ENCODE assay signal across 17 cellular contexts in the genomic region with DNA sequence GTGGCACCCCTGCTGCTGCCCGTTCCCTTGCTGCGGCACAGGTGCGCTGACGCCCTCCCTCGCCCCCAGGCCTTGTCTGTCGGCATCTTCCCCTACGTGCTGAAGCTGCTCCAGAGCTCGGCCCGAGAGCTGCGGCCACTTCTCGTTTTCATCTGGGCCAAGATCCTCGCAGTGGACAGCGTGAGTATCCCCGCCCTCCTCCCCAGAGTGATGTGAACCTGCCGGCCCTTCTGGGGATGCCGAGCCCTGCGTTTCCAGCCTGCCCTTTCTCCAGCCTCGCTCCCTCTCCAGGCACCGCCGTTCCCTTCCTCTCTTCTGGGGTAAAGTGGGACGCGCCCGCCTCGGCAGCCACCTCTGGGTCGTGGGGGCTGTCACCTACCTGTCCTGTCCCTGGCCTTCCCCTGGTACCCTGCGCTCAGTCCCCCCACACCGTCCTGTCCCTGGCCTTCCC.
A peak's percentile ranks its signal among the peaks of the same experiment; 100 is the strongest.
DNase-seq lines count a peak whose midpoint lies in the region; ATAC-seq, FAIRE-seq and TF ChIP-seq lines count a peak whose summit lies in the region.
"Had no signal": no experiment of that assay in that cellular context is flagged by ENCODE, and none has a peak within 500 bp of the region (broad histone marks: within the 10 kb centered on the region; RNA-seq: fewer than 3 reads in every experiment).

No MANE protein-coding gene starts in this region.

- POLR2A ChIA-PET in A549 (lab: Yijun Ruan, JAX): no interaction called here
- POLR2A ChIA-PET in activated naive CD8-positive, alpha-beta T cell treated with anti-CD3 and anti-CD28 coated beads, Interleukin-2, amount 10 ng/mL, durations not matched to agents 7 days and 5 days (lab: Charles Lee): interaction anchor here (1.3 to 3.1 kb wide), 5 partner anchors 8 to 179 kb away, joined by 3 to 46 read pairs (median 3); no protein-coding TSS in a partner anchor

- no peak overlapping the region for H2BK5ac ChIP-seq in mesenchymal stem cell (ENCODE audit: low read depth, low read length, poor library complexity, severe bottlenecking)

- H3K9me3 ChIP-seq in A549: no peaks in the 10 kb centered on the region
- no peaks in the 10 kb centered on the region for H3K9me3 ChIP-seq in mesenchymal stem cell (ENCODE audit: control insufficient read depth, low read length)
- H3K9me3 ChIP-seq: gastroesophageal sphincter, MG63, neutrophil had no signal

- DNase-seq in A549 (ENCODE audit: low read depth in 1 of 2, low spot score in 1 of 2): no peak
- peak; percentile 55 for DNase-seq in H7
- no peak for DNase-seq in activated naive CD8-positive, alpha-beta T cell treated with anti-CD3 and anti-CD28 coated beads, Interleukin-2, amount 10 ng/mL, durations not matched to agents 7 days and 5 days
- DNase-seq in mesenchymal stem cell: no peak
- no peak for DNase-seq in NCI-H146 treated with DMSO at 0.1 percent for 48 hours (lab: John Stamatoyannopoulos, UW; ENCODE audit: unreplicated experiment)
- no peak for DNase-seq in occipital lobe (lab: John Stamatoyannopoulos, UW)
- DNase-seq in NCI-H146 (lab: John Stamatoyannopoulos, UW): no peak
- DNase-seq: MG63, NCI-H2029 treated with DMSO at 0.1 percent for 48 hours, NCI-H748 treated with DMSO at 0.1 percent for 48 hours had no signal

- no peaks in the 10 kb centered on the region for H3K9me3 Mint-ChIP-seq in activated naive CD8-positive, alpha-beta T cell treated with anti-CD3 and anti-CD28 coated beads, Interleukin-2, amount 10 ng/mL, durations not matched to agents 7 days and 5 days
- H3K9me3 Mint-ChIP-seq: mesothelial cell of epicardium had no signal

- H2BK15ac ChIP-seq in mesenchymal stem cell (ENCODE audit: low read depth, poor library complexity, severe bottlenecking): peak overlapping the region; percentile 83

- no peak overlapping the region for H3K23ac ChIP-seq in mesenchymal stem cell (ENCODE audit: low read length in 2 of 2)

- no peak for TF ChIP-seq EP300 in A549 (IDR thresholded peaks at IDR 0.05)

- peak overlapping the region; percentile 38 to 74 for H3K18ac ChIP-seq in mesenchymal stem cell (ENCODE audit: low read depth in 1 of 2, low read length in 2 of 2)

- H3K4me1 Mint-ChIP-seq in activated naive CD8-positive, alpha-beta T cell treated with anti-CD3 and anti-CD28 coated beads, Interleukin-2, amount 10 ng/mL, durations not matched to agents 7 days and 5 days: peaks cover 63% of the 10 kb centered on the region

- no peak overlapping the region for H2AK5ac ChIP-seq in mesenchymal stem cell (ENCODE audit: low read length, severe bottlenecking)

- no peak overlapping the region for H4K8ac ChIP-seq in mesenchymal stem cell (ENCODE audit: low read length)

- peaks cover 13% of the 10 kb centered on the region for H3K79me1 ChIP-seq in mesenchymal stem cell (replicated peaks; ENCODE audit: low read length, poor library complexity, severe bottlenecking)

- H3K9ac ChIP-seq in mesenchymal stem cell (ENCODE audit: low read length): peak overlapping the region; percentile 93

- H3K27ac Mint-ChIP-seq in activated naive CD8-positive, alpha-beta T cell treated with anti-CD3 and anti-CD28 coated beads, Interleukin-2, amount 10 ng/mL, durations not matched to agents 7 days and 5 days: peak overlapping the region; percentile 94
- H3K27ac Mint-ChIP-seq: mesothelial cell of epicardium had no signal

- peak overlapping the region; percentile 42 to 78 for H3K4ac ChIP-seq in mesenchymal stem cell (ENCODE audit: low read depth in 1 of 2, low read length in 2 of 2)

- H2BK120ac ChIP-seq in mesenchymal stem cell (ENCODE audit: low read depth, low read length): no peak overlapping the region

- H3K27me3 ChIP-seq in H7 (ENCODE audit: control insufficient read depth, insufficient read depth, low read length) (no peaks in the 10 kb centered on the region), mesenchymal stem cell (ENCODE audit: control insufficient read depth in 1 of 2, insufficient read depth in 1 of 2, low read length in 2 of 2) (no peaks in the 10 kb centered on the region)
- H3K27me3 ChIP-seq: cardiac muscle cell, gastroesophageal sphincter, MG63, neutrophil had no signal

- CTCF ChIA-PET in A549 (lab: Yijun Ruan, JAX): interaction anchor here (1.2 to 2.2 kb wide), 9 partner anchors 8 to 431 kb away, joined by 3 to 11 read pairs (median 6); no protein-coding TSS in a partner anchor

- no peak for ATAC-seq in A549
- ATAC-seq in activated naive CD8-positive, alpha-beta T cell treated with anti-CD3 and anti-CD28 coated beads, Interleukin-2, amount 10 ng/mL, durations not matched to agents 7 days and 5 days (ENCODE audit: low read depth): no peak
- ATAC-seq in GM18873 (IDR thresholded peaks at IDR 0.05; ENCODE audit: low FRiP score, unreplicated experiment): no peak
- ATAC-seq: gastroesophageal sphincter had no signal

- H4K91ac ChIP-seq in mesenchymal stem cell (ENCODE audit: low read length): peak overlapping the region; percentile 87

- peak overlapping the region; percentile 77 to 86; a peak in 4 of 6 replicates for H3K27ac ChIP-seq in A549
- no peak overlapping the region for H3K27ac ChIP-seq in mesenchymal stem cell (ENCODE audit: low read length, poor library complexity, severe bottlenecking)
- H3K27ac ChIP-seq: cardiac muscle cell had no signal

- no peak overlapping the region for H3K4me3 ChIP-seq in A549
- no peak overlapping the region for H3K4me3 ChIP-seq in H7 (ENCODE audit: insufficient read depth, low read depth, low read length)
- no peak overlapping the region for H3K4me3 ChIP-seq in mesenchymal stem cell (ENCODE audit: insufficient read depth in 1 of 2, low read depth in 1 of 2, low read length in 2 of 2)
- H3K4me3 ChIP-seq: cardiac muscle cell, gastroesophageal sphincter, MG63 had no signal

- H2BK12ac ChIP-seq in mesenchymal stem cell (ENCODE audit: low read length in 2 of 2): peak overlapping the region; percentile 67 to 69

- H3K4me2 ChIP-seq in A549 (no peak overlapping the region), mesenchymal stem cell (ENCODE audit: low read length, poor library complexity, severe bottlenecking) (no peak overlapping the region)

- no peak for TF ChIP-seq POLR2A in A549 (IDR thresholded peaks at IDR 0.05; ENCODE audit: low read length)

- H3K36me3 ChIP-seq in H7 (replicated peaks; ENCODE audit: control insufficient read depth, insufficient read depth, low read length): 0 out of 2 replicates have a peak, but pooled peaks cover 1% of the 10 kb centered on the region
- H3K36me3 ChIP-seq in mesenchymal stem cell (ENCODE audit: control insufficient read depth in 1 of 2, insufficient read depth in 2 of 2, low read depth in 1 of 2, low read length in 2 of 2): peaks cover 11 to 55% of the 10 kb centered on the region in 2 experiments
- H3K36me3 ChIP-seq: cardiac muscle cell, neutrophil had no signal

- no peak overlapping the region for H2AFZ ChIP-seq in mesenchymal stem cell (ENCODE audit: low read depth, low read length)

- TF ChIP-seq CTCF in A549 (IDR thresholded peaks at IDR 0.05): no peak

- no peak overlapping the region for H3K14ac ChIP-seq in mesenchymal stem cell (ENCODE audit: low read length in 2 of 2)

- H3K4me1 ChIP-seq in A549 (peaks cover 46% of the 10 kb centered on the region), mesenchymal stem cell (ENCODE audit: control insufficient read depth, insufficient read depth, low read depth, low read length) (peaks cover 57% of the 10 kb centered on the region)

- peaks cover 42% of the 10 kb centered on the region for H3K36me3 Mint-ChIP-seq in activated naive CD8-positive, alpha-beta T cell treated with anti-CD3 and anti-CD28 coated beads, Interleukin-2, amount 10 ng/mL, durations not matched to agents 7 days and 5 days

- H3K27me3 Mint-ChIP-seq in activated naive CD8-positive, alpha-beta T cell treated with anti-CD3 and anti-CD28 coated beads, Interleukin-2, amount 10 ng/mL, durations not matched to agents 7 days and 5 days: no peaks in the 10 kb centered on the region

- 98% methylated on average over 27 of the region's 27 CpGs for WGBS in A549 (ENCODE audit: missing lambda C conversion rate)
- 98% methylated on average over 27 of the region's 27 CpGs for WGBS in mesenchymal stem cell

- no peak for FAIRE-seq in A549 (lab: Jason Lieb, UNC)
- FAIRE-seq: HTR-8/SVneo, RCC 7860 had no signal

- no peak overlapping the region for H3K4me3 Mint-ChIP-seq in activated naive CD8-positive, alpha-beta T cell treated with anti-CD3 and anti-CD28 coated beads, Interleukin-2, amount 10 ng/mL, durations not matched to agents 7 days and 5 days
- H3K4me3 Mint-ChIP-seq: mesothelial cell of epicardium had no signal

- no peak for TF ChIP-seq RAD21 in A549 (conservative IDR thresholded peaks at IDR 0.05 in 1 of 2, IDR thresholded peaks at IDR 0.05 in 1 of 2)

TF ChIP-seq in A549, 52 proteins besides CTCF, POLR2A, EP300 and RAD21 (continues in another document):
- TF ChIP-seq ZC3H11A (IDR thresholded peaks at IDR 0.05) (no peak), CHD2 (IDR thresholded peaks at IDR 0.05; ENCODE audit: low read length, partially characterized antibody) (no peak), ESRRA (IDR thresholded peaks at IDR 0.05; ENCODE audit: borderline replicate concordance, low read length) (no peak), CHD4 (IDR thresholded peaks at IDR 0.05; ENCODE audit: borderline replicate concordance) (no peak), CEBPB (IDR thresholded peaks at IDR 0.05) (no peak), RFX5 (IDR thresholded peaks at IDR 0.05) (no peak), RNF2 (IDR thresholded peaks at IDR 0.05; ENCODE audit: borderline replicate concordance, low read depth) (no peak), JUN (IDR thresholded peaks at IDR 0.05) (no peak), BHLHE40 (IDR thresholded peaks at IDR 0.05; ENCODE audit: low read depth, low read length) (no peak), MAZ (IDR thresholded peaks at IDR 0.05; ENCODE audit: borderline replicate concordance, low read depth, low read length) (no peak)
- TF ChIP-seq, protein P1, sequence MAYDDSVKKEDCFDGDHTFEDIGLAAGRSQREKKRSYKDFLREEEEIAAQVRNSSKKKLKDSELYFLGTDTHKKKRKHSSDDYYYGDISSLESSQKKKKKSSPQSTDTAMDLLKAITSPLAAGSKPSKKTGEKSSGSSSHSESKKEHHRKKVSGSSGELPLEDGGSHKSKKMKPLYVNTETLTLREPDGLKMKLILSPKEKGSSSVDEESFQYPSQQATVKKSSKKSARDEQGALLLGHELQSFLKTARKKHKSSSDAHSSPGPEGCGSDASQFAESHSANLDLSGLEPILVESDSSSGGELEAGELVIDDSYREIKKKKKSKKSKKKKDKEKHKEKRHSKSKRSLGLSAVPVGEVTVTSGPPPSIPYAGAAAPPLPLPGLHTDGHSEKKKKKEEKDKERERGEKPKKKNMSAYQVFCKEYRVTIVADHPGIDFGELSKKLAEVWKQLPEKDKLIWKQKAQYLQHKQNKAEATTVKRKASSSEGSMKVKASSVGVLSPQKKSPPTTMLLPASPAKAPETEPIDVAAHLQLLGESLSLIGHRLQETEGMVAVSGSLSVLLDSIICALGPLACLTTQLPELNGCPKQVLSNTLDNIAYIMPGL (CRISPR knock-in tag; IDR thresholded peaks at IDR 0.05; ENCODE audit: borderline replicate concordance): no peak
- TF ChIP-seq, protein P2, sequence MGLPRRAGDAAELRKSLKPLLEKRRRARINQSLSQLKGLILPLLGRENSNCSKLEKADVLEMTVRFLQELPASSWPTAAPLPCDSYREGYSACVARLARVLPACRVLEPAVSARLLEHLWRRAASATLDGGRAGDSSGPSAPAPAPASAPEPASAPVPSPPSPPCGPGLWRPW (IDR thresholded peaks at IDR 0.05): no peak
